ENCODE assay signal across 9 cellular contexts in the genomic region with DNA sequence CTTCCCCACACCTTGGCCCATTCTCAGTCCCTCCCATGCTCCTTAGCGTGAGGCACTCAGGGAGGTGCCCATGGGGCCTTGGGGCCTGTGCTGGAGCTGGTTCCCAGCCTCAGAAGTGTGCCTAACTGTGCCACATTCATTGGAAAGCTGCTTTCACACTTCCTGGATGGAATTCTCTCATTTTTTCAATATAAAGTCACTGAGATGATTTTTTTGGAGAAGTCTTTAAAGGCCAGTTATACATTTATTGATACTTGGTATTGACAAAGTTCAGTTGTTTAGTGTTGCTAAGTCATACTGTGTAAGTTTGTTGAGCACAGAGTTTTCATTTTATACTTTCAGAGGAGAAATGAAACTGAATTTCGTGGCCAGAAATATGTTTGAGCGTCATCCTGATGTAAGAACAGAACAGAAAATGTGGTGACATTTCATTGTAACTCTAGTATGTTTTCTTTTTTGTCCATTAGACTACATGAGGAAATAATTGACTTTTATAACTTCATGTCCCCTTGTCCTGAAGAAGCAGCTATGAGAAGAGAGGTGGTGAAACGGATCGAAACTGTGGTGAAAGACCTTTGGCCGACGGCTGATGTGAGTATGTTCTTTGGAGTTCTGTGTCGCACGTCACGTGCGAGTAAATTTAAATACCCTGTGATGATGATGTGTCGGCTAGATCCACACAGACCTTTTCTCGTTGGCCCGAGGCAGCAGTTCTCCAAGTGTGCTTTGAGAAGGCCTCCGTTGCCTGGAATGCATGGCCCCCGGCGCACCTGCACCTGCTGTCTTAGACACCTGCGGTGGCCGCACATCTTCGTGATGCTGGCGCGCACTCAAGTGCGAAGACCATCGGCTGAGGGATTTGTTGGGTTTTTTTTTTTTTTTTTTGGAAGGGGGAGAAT. TPM values are rescaled to one million over a fixed set of nuclear protein-coding genes. Genes with fewer than 3 reads are reported as not detected.
DNase-seq lines count a peak whose midpoint lies in the region; ATAC-seq and TF ChIP-seq lines count a peak whose summit lies in the region.
"Had no signal": no experiment of that assay in that cellular context is flagged by ENCODE, and none has a peak within 500 bp of the region (broad histone marks: within the 10 kb centered on the region; RNA-seq: fewer than 3 reads in every experiment).

No MANE protein-coding gene starts in this region.

- H3K27ac ChIP-seq in lower lobe of right lung: peak overlapping the region; percentile 57
- no peak overlapping the region for H3K27ac ChIP-seq in neural progenitor cell
- H3K27ac ChIP-seq: VCaP had no signal

- DNase-seq in lower lobe of right lung (no peak), HuH-7 (ENCODE audit: low spot score) (no peak), occipital lobe (lab: John Stamatoyannopoulos, UW) (no peak), DMS79 (lab: John Stamatoyannopoulos, UW) (no peak), neural progenitor cell (ENCODE audit: low spot score) (no peak)

- H3K9me3 ChIP-seq in lower lobe of right lung (no peaks in the 10 kb centered on the region), neural progenitor cell (ENCODE audit: low read depth) (no peaks in the 10 kb centered on the region)

- H3K36me3 Mint-ChIP-seq in neural progenitor cell: peaks cover 31% of the 10 kb centered on the region

- TF ChIP-seq CTCF in lower lobe of right lung (IDR thresholded peaks at IDR 0.05): no peak
- TF ChIP-seq CTCF in neural progenitor cell (IDR thresholded peaks at IDR 0.05): no peak

- intact Hi-C loops in lower lobe of right lung (cut with DNase I): no loop called here

- H3F3A ChIP-seq in neural progenitor cell (ENCODE audit: low read depth): no peaks in the 10 kb centered on the region

- H2AFZ ChIP-seq in neural progenitor cell (replicated peaks): no peak overlapping the region

- H3K4me1 ChIP-seq in lower lobe of right lung (peaks cover 28% of the 10 kb centered on the region), neural progenitor cell (no peaks in the 10 kb centered on the region)

- peaks cover 2% of the 10 kb centered on the region for H3K27me3 Mint-ChIP-seq in neural progenitor cell (ENCODE audit: insufficient read depth, low read depth)

- peak; percentile 84 for ATAC-seq in GM18517 (IDR thresholded peaks at IDR 0.05; ENCODE audit: unreplicated experiment)
- peak; percentile 78 for ATAC-seq in GM21515 (IDR thresholded peaks at IDR 0.05; ENCODE audit: unreplicated experiment)
- ATAC-seq in HG03460 (IDR thresholded peaks at IDR 0.05; ENCODE audit: unreplicated experiment): peak; percentile 55
- ATAC-seq in lower lobe of right lung: no peak

- H3K36me3 ChIP-seq in lower lobe of right lung (peaks cover 52% of the 10 kb centered on the region), neural progenitor cell (no peaks in the 10 kb centered on the region)

- H3K27ac Mint-ChIP-seq in neural progenitor cell: no peak overlapping the region

- no peaks in the 10 kb centered on the region for H3K27me3 ChIP-seq in lower lobe of right lung (ENCODE audit: low read depth)
- no peaks in the 10 kb centered on the region for H3K27me3 ChIP-seq in neural progenitor cell

- H3K4me2 ChIP-seq in neural progenitor cell: no peak overlapping the region

- no peaks in the 10 kb centered on the region for H3K9me3 Mint-ChIP-seq in neural progenitor cell

- no peak overlapping the region for H3K9ac ChIP-seq in neural progenitor cell

- H3K4me3 ChIP-seq in lower lobe of right lung: no peak overlapping the region
- no peak overlapping the region for H3K4me3 ChIP-seq in neural progenitor cell

- peaks cover 14% of the 10 kb centered on the region for H3K4me1 Mint-ChIP-seq in neural progenitor cell

- no peak overlapping the region for H3K4me3 Mint-ChIP-seq in neural progenitor cell

- H4K20me1 ChIP-seq in neural progenitor cell (ENCODE audit: low read depth): peaks cover 71% of the 10 kb centered on the region

- peaks cover 58% of the 10 kb centered on the region for H3K79me2 ChIP-seq in neural progenitor cell (ENCODE audit: low read depth)

RNA-seq across cellular contexts. Expression of gene TENT4A, which starts 24.1 kb away (rescaled TPM):
- total RNA-seq in lower lobe of right lung (24.1 TPM), occipital lobe (20.7 TPM), neural progenitor cell (ENCODE audit: low replicate concordance) (20.9 and 22.4 TPM in 2 replicates)

Comparison
In these comparisons a context has a peak if more than half of its experiments do, and no peak if none do; other contexts are left out.
1. ATAC-seq: peak in GM18517 (single experiment), GM21515 (single experiment) and HG03460 (single experiment); none in lower lobe of right lung (0 of 2).